Comparison of ENCODE assay signal across 12 cellular contexts in the genomic region with DNA sequence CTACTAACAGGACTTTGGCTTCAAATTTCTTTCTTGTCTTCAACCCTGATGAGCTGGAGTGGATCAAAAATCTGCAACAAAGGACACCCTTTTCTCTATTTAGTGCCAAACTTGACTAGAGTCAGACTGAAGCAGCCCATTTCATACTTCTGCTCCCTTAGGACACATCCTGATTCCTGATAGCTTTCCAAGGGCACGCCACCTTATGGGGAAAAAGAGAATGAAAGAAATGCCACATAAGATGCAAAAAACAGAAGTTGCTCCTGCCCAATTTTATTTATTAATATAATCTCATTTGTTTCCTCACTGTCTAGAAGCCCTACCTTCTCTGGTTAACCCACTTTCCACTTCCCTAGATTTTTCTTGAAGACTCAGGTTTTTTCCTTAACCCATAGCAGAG.
A peak's percentile ranks its signal among the peaks of the same experiment; 100 is the strongest.
DNase-seq lines count a peak whose midpoint lies in the region; TF ChIP-seq lines count a peak whose summit lies in the region.
"Had no signal": no experiment of that assay in that cellular context is flagged by ENCODE, and none has a peak within 500 bp of the region (broad histone marks: within the 10 kb centered on the region; RNA-seq: fewer than 3 reads in every experiment).

No MANE protein-coding gene starts in this region.

- TF ChIP-seq CTCF in cardiac fibroblast (IDR thresholded peaks at IDR 0.05; ENCODE audit: low read depth, low read length): peak; percentile 36

- TF ChIP-seq EP300 in Ishikawa (IDR thresholded peaks at IDR 0.05; ENCODE audit: borderline replicate concordance): no peak

- H3K9ac ChIP-seq in mesenchymal stem cell (ENCODE audit: low read length): no peak overlapping the region

- no peak overlapping the region for H2AK5ac ChIP-seq in mesenchymal stem cell (ENCODE audit: low read length, severe bottlenecking)

- no peak overlapping the region for H2BK120ac ChIP-seq in mesenchymal stem cell (ENCODE audit: low read depth, low read length)

- H3K4ac ChIP-seq in mesenchymal stem cell (ENCODE audit: low read depth in 1 of 2, low read length in 2 of 2): no peak overlapping the region

- no peak overlapping the region for H3K18ac ChIP-seq in mesenchymal stem cell (ENCODE audit: low read depth in 1 of 2, low read length in 2 of 2)

- no peak overlapping the region for H3K23ac ChIP-seq in mesenchymal stem cell (ENCODE audit: low read length in 2 of 2)

- TF ChIP-seq RAD21 in Ishikawa (IDR thresholded peaks at IDR 0.05; ENCODE audit: low read depth): peak; percentile 15; the same call in 1 of the 2 replicates

- no peak overlapping the region for H2AFZ ChIP-seq in mesenchymal stem cell (ENCODE audit: low read depth, low read length)

- H4K8ac ChIP-seq in mesenchymal stem cell (ENCODE audit: low read length): no peak overlapping the region

- no peak overlapping the region for H3K14ac ChIP-seq in mesenchymal stem cell (ENCODE audit: low read length in 2 of 2)

- no peak overlapping the region for H4K91ac ChIP-seq in mesenchymal stem cell (ENCODE audit: low read length)

- H3K4me3 ChIP-seq in cardiac fibroblast (replicated peaks in 1 of 2; ENCODE audit: low read depth in 2 of 2, low read length in 2 of 2) (no peak overlapping the region), mesenchymal stem cell (ENCODE audit: insufficient read depth in 1 of 2, low read depth in 1 of 2, low read length in 2 of 2) (no peak overlapping the region)

- no peaks in the 10 kb centered on the region for H3K9me3 ChIP-seq in mesenchymal stem cell (ENCODE audit: control insufficient read depth, low read length)

- no peak overlapping the region for H2BK12ac ChIP-seq in mesenchymal stem cell (ENCODE audit: low read length in 2 of 2)

- no peak overlapping the region for H2BK15ac ChIP-seq in mesenchymal stem cell (ENCODE audit: low read depth, poor library complexity, severe bottlenecking)

- DNase-seq in COLO829 (ENCODE audit: low spot score) (peak; percentile 4), cardiac fibroblast (ENCODE audit: low read depth in 2 of 2) (peak; percentile 25 to 27), mesenchymal stem cell (peak; percentile 9), NCI-H2081 (lab: John Stamatoyannopoulos, UW) (no peak)
- no peak for DNase-seq in activated T-cell treated with anti-CD3 and anti-CD28 coated beads, Interleukin-2, amount 50 U/mL, for 48 hours
- DNase-seq in stimulated activated CD4-positive, alpha-beta T cell treated with anti-CD3 and anti-CD28 coated beads, Interleukin-4, amount 100 ng/mL, for 24 hours: no peak
- DNase-seq in activated T-cell treated with anti-CD3 and anti-CD28 coated beads, Interleukin-2, amount 50 U/mL, for 1 hour: no peak
- DNase-seq: GF-D8, head of caudate nucleus, NCI-H446 treated with DMSO at 0.1 percent for 48 hours, T-helper 1 cell had no signal

- H3K27ac ChIP-seq in mesenchymal stem cell (ENCODE audit: low read length, poor library complexity, severe bottlenecking): no peak overlapping the region

- no peaks in the 10 kb centered on the region for H3K36me3 ChIP-seq in mesenchymal stem cell (ENCODE audit: control insufficient read depth in 1 of 2, insufficient read depth in 2 of 2, low read depth in 1 of 2, low read length in 2 of 2)

- no peaks in the 10 kb centered on the region for H3K79me1 ChIP-seq in mesenchymal stem cell (replicated peaks; ENCODE audit: low read length, poor library complexity, severe bottlenecking)

- peaks cover 0 to 9% of the 10 kb centered on the region in 2 experiments for H3K27me3 ChIP-seq in mesenchymal stem cell (ENCODE audit: control insufficient read depth in 1 of 2, insufficient read depth in 1 of 2, low read length in 2 of 2)

- H3K4me2 ChIP-seq in mesenchymal stem cell (ENCODE audit: low read length, poor library complexity, severe bottlenecking): no peak overlapping the region

- no peaks in the 10 kb centered on the region for H3K4me1 ChIP-seq in mesenchymal stem cell (ENCODE audit: control insufficient read depth, insufficient read depth, low read depth, low read length)

- WGBS in mesenchymal stem cell: 14% methylated on average over 1 of the region's 1 CpG

- no peak overlapping the region for H2BK5ac ChIP-seq in mesenchymal stem cell (ENCODE audit: low read depth, low read length, poor library complexity, severe bottlenecking)

TF ChIP-seq in Ishikawa, 13 proteins besides CTCF, POLR2A, EP300 and RAD21:
- TF ChIP-seq FOXM1 (IDR thresholded peaks at IDR 0.05; ENCODE audit: borderline replicate concordance, low read depth) (no peak), CREB1 (IDR thresholded peaks at IDR 0.05; ENCODE audit: low read depth) (no peak), TAF1 (IDR thresholded peaks at IDR 0.05; ENCODE audit: low read depth) (no peak), YY1 (IDR thresholded peaks at IDR 0.05; ENCODE audit: low read depth) (no peak), ZBTB7A (IDR thresholded peaks at IDR 0.05; ENCODE audit: low read depth) (no peak), NFIC (IDR thresholded peaks at IDR 0.05) (no peak), TEAD4 (IDR thresholded peaks at IDR 0.05) (no peak), TCF12 (IDR thresholded peaks at IDR 0.05; ENCODE audit: low read depth) (no peak), CEBPB (IDR thresholded peaks at IDR 0.05) (no peak), EGR1 (IDR thresholded peaks at IDR 0.05) (no peak)
- TF ChIP-seq, protein P1, sequence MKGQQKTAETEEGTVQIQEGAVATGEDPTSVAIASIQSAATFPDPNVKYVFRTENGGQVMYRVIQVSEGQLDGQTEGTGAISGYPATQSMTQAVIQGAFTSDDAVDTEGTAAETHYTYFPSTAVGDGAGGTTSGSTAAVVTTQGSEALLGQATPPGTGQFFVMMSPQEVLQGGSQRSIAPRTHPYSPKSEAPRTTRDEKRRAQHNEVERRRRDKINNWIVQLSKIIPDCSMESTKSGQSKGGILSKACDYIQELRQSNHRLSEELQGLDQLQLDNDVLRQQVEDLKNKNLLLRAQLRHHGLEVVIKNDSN (IDR thresholded peaks at IDR 0.05): no peak
- TF ChIP-seq, protein P2, sequence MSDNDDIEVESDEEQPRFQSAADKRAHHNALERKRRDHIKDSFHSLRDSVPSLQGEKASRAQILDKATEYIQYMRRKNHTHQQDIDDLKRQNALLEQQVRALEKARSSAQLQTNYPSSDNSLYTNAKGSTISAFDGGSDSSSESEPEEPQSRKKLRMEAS (IDR thresholded peaks at IDR 0.05): no peak

Comparison
In these comparisons a context has a peak if more than half of its experiments do, and no peak if none do; other contexts are left out.
1. DNase-seq: peak in COLO829 (single experiment), cardiac fibroblast (2 of 2) and mesenchymal stem cell (single experiment); none in activated T-cell treated with anti-CD3 and anti-CD28 coated beads, Interleukin-2, amount 50 U/mL, for 48 hours (0 of 2), NCI-H2081 (0 of 2), stimulated activated CD4-positive, alpha-beta T cell treated with anti-CD3 and anti-CD28 coated beads, Interleukin-4, amount 100 ng/mL, for 24 hours (single experiment) and activated T-cell treated with anti-CD3 and anti-CD28 coated beads, Interleukin-2, amount 50 U/mL, for 1 hour (single experiment).